Comparison of ENCODE assay signal across 10 cellular contexts in the genomic region with DNA sequence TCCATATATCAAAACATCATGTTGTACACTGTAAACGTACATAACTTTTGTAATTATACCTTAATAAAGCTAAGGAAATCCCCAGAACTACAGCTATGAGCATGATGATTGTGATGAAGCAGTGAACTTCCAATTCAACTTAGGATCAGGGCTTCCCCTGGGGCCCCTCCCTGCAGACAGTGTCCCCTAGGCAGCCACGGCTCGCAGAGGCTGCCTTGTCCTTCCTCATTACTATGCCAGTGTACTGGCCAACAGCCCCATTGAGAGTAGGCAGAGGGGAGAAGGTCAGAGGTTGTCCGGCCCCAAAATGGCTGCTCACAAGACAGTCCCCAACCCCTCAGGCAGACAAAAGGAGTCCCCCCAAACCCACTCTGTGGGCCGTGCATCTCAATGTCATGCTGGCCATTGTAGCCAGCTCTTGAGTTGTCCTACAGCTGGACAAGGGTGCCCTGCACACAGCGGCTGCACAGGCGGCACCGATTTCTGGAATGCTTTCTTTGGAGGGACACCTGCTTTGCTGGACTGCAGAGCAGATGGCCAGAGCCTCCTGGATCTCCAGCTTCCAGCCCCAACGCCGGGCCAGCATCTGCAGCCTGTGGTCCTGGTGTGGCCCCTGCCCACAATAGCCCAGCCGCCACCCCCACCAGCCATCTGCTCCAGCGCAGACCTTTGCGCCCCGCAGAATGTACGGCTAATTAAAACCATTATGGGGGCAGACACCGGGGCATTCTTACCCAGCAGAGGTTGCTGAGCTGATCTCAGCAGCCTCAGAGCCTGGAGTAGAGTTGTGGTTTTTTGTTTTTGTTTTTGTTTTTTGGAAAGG. TPM values are rescaled to one million over a fixed set of nuclear protein-coding genes. Genes with fewer than 3 reads are reported as not detected.
DNase-seq lines count a peak whose midpoint lies in the region; ATAC-seq and TF ChIP-seq lines count a peak whose summit lies in the region.
"Had no signal": no experiment of that assay in that cellular context is flagged by ENCODE, and none has a peak within 500 bp of the region (broad histone marks: within the 10 kb centered on the region; RNA-seq: fewer than 3 reads in every experiment).

No MANE protein-coding gene starts in this region.

- CTCF ChIA-PET in activated B cell treated with CpG ODN at 0.5 μM for 24 hours (lab: Charles Lee): interaction anchor here (0.7 to 11.0 kb wide), 7 partner anchors 8 to 76 kb away, joined by 3 to 111 read pairs (median 5); a partner anchor contains a TSS

- H3K27ac Mint-ChIP-seq in activated T-cell treated with anti-CD3 and anti-CD28 coated beads, Interleukin-2, amount 50 U/mL, for 24 hours: peak overlapping the region; percentile 94
- H3K27ac Mint-ChIP-seq in activated B cell treated with CpG ODN at 0.5 μM for 24 hours: peak overlapping the region; percentile 71
- H3K27ac Mint-ChIP-seq in stimulated activated naive B cell treated with anti-CD40 and anti-IgM and Interleukin-4, amounts not matched to agents 10 μg/mL and 1 μg/mL and 100 μg/mL, for 72 hours: peak overlapping the region; percentile 65
- H3K27ac Mint-ChIP-seq in osteocyte (ENCODE audit: unreplicated experiment): no peak overlapping the region

- peaks cover 77% of the 10 kb centered on the region for H3K4me1 Mint-ChIP-seq in activated T-cell treated with anti-CD3 and anti-CD28 coated beads, Interleukin-2, amount 50 U/mL, for 24 hours (ENCODE audit: low read depth)
- H3K4me1 Mint-ChIP-seq in activated B cell treated with CpG ODN at 0.5 μM for 24 hours (peaks cover 66% of the 10 kb centered on the region), osteocyte (ENCODE audit: unreplicated experiment) (peaks cover 22% of the 10 kb centered on the region)
- H3K4me1 Mint-ChIP-seq in stimulated activated naive B cell treated with anti-CD40 and anti-IgM and Interleukin-4, amounts not matched to agents 10 μg/mL and 1 μg/mL and 100 μg/mL, for 72 hours: peaks cover 38 to 86% of the 10 kb centered on the region in 2 donors

- POLR2A ChIA-PET in activated B cell treated with CpG ODN at 0.5 μM for 24 hours (lab: Charles Lee): interaction anchor here (1.0 to 11.8 kb wide), 4 partner anchors 10 to 75 kb away, joined by 3 to 143 read pairs (median 6); a partner anchor contains a TSS

- no peak for TF ChIP-seq CTCF in activated B cell treated with CpG ODN at 0.5 μM for 24 hours (IDR thresholded peaks at IDR 0.05)
- TF ChIP-seq CTCF in osteocyte (IDR thresholded peaks at IDR 0.05): no peak

- DNase-seq in activated T-cell treated with anti-CD3 and anti-CD28 coated beads, Interleukin-2, amount 50 U/mL, for 24 hours: peak; percentile 36
- no peak for DNase-seq in activated T-cell treated with anti-CD3 and anti-CD28 coated beads, Interleukin-2, amount 50 U/mL, for 1 hour
- DNase-seq in activated B cell treated with CpG ODN at 0.5 μM for 24 hours (no peak), left cardiac atrium (no peak), osteocyte (ENCODE audit: extremely low spot score, unreplicated experiment) (no peak)
- no peak for DNase-seq in stimulated activated naive B cell treated with anti-CD40 and anti-IgM and Interleukin-4, amounts not matched to agents 10 μg/mL and 1 μg/mL and 100 μg/mL, for 72 hours
- DNase-seq: GDM1, NCI-H2029 had no signal

- H3K27me3 Mint-ChIP-seq in activated T-cell treated with anti-CD3 and anti-CD28 coated beads, Interleukin-2, amount 50 U/mL, for 24 hours: no peaks in the 10 kb centered on the region
- no peaks in the 10 kb centered on the region for H3K27me3 Mint-ChIP-seq in activated B cell treated with CpG ODN at 0.5 μM for 24 hours
- no peaks in the 10 kb centered on the region for H3K27me3 Mint-ChIP-seq in stimulated activated naive B cell treated with anti-CD40 and anti-IgM and Interleukin-4, amounts not matched to agents 10 μg/mL and 1 μg/mL and 100 μg/mL, for 72 hours
- H3K27me3 Mint-ChIP-seq in osteocyte (ENCODE audit: unreplicated experiment): no peaks in the 10 kb centered on the region

- peaks cover 51% of the 10 kb centered on the region for H3K36me3 Mint-ChIP-seq in activated T-cell treated with anti-CD3 and anti-CD28 coated beads, Interleukin-2, amount 50 U/mL, for 24 hours (ENCODE audit: low read depth)
- H3K36me3 Mint-ChIP-seq in activated B cell treated with CpG ODN at 0.5 μM for 24 hours (ENCODE audit: low read depth) (peaks cover 55% of the 10 kb centered on the region), osteocyte (ENCODE audit: unreplicated experiment) (peaks cover 15% of the 10 kb centered on the region)
- H3K36me3 Mint-ChIP-seq in stimulated activated naive B cell treated with anti-CD40 and anti-IgM and Interleukin-4, amounts not matched to agents 10 μg/mL and 1 μg/mL and 100 μg/mL, for 72 hours: peaks cover 54 to 74% of the 10 kb centered on the region in 2 donors

- peak overlapping the region; percentile 18 for H3K4me3 Mint-ChIP-seq in activated T-cell treated with anti-CD3 and anti-CD28 coated beads, Interleukin-2, amount 50 U/mL, for 24 hours
- no peak overlapping the region for H3K4me3 Mint-ChIP-seq in activated B cell treated with CpG ODN at 0.5 μM for 24 hours
- peak overlapping the region in 1 of 2 donors; percentile 25 for H3K4me3 Mint-ChIP-seq in stimulated activated naive B cell treated with anti-CD40 and anti-IgM and Interleukin-4, amounts not matched to agents 10 μg/mL and 1 μg/mL and 100 μg/mL, for 72 hours
- H3K4me3 Mint-ChIP-seq in osteocyte (ENCODE audit: unreplicated experiment): no peak overlapping the region

- ATAC-seq in activated B cell treated with CpG ODN at 0.5 μM for 24 hours (ENCODE audit: low read depth) (no peak), left cardiac atrium (peak; percentile 16 to 58), HG03108 (IDR thresholded peaks at IDR 0.05; ENCODE audit: unreplicated experiment) (no peak), HG02588 (IDR thresholded peaks at IDR 0.05; ENCODE audit: unreplicated experiment) (no peak)
- peak; percentile 38 to 41 for ATAC-seq in stimulated activated naive B cell treated with anti-CD40 and anti-IgM and Interleukin-4, amounts not matched to agents 10 μg/mL and 1 μg/mL and 100 μg/mL, for 72 hours (replicated peaks)

- no peaks in the 10 kb centered on the region for H3K9me3 Mint-ChIP-seq in activated T-cell treated with anti-CD3 and anti-CD28 coated beads, Interleukin-2, amount 50 U/mL, for 24 hours
- H3K9me3 Mint-ChIP-seq in activated B cell treated with CpG ODN at 0.5 μM for 24 hours (no peaks in the 10 kb centered on the region), osteocyte (ENCODE audit: unreplicated experiment) (no peaks in the 10 kb centered on the region)
- H3K9me3 Mint-ChIP-seq in stimulated activated naive B cell treated with anti-CD40 and anti-IgM and Interleukin-4, amounts not matched to agents 10 μg/mL and 1 μg/mL and 100 μg/mL, for 72 hours: no peaks in the 10 kb centered on the region

- intact Hi-C loops in activated B cell treated with CpG ODN at 0.5 μM for 24 hours (cut with micrococcal nuclease) (no loop called here), left cardiac atrium (cut with DNase I) (no loop called here)

RNA-seq across cellular contexts. Expression of a gene that starts 46.1 kb away (rescaled TPM):
- 145 and 156 TPM in 2 replicates for total RNA-seq in activated B cell treated with CpG ODN at 0.5 μM for 24 hours
- 10 to 100 TPM; 31.8 to 41.9 TPM for total RNA-seq in left cardiac atrium
- 46.3 and 50.2 TPM in 2 replicates for total RNA-seq in osteocyte

Comparison
In these comparisons a context has a peak if more than half of its experiments do, and no peak if none do; other contexts are left out.
1. ATAC-seq: peak in left cardiac atrium (2 of 2) and stimulated activated naive B cell treated with anti-CD40 and anti-IgM and Interleukin-4, amounts not matched to agents 10 μg/mL and 1 μg/mL and 100 μg/mL, for 72 hours (2 of 2); none in activated B cell treated with CpG ODN at 0.5 μM for 24 hours (single experiment), HG03108 (single experiment) and HG02588 (single experiment).